1 cellular context compared by ENCODE assay signal in the genomic region with DNA sequence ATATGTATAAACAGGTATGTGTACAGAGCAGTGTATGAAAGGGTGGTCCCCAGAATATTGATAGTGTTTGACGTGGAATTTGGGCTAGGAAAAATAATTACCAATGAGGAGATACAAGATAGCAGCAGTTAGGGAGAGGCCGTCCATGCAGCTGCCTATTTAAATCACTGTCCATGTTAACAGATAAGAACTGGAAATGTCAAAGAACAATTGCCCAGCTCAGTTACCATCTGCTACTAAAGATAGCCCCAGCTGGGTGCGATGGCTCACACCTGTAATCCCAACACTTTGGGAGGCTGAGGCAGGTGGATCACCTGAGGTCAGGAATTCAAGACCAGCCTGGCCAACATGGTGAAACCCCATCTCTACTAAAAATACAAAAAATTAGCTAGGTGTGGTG.
A peak's percentile ranks its signal among the peaks of the same experiment; 100 is the strongest.
TF ChIP-seq lines count a peak whose summit lies in the region.

No MANE protein-coding gene starts in this region.

TF ChIP-seq in K562, 482 proteins besides CTCF, POLR2A, EP300 and RAD21:
- TF ChIP-seq KDM1A (IDR thresholded peaks at IDR 0.05) (peak in 1 of 2 experiments; percentile 29; a peak in 1 of 4 replicates), CBFA2T3 (IDR thresholded peaks at IDR 0.05) (peak; percentile 54)
